In genomic region chr7:122803323-122803722, GRCh38 we compare ENCODE assay signal across 8 cellular contexts.
DNase-seq lines count a peak whose midpoint lies in the region; ATAC-seq and TF ChIP-seq lines count a peak whose summit lies in the region.

No MANE protein-coding gene starts in this region.

- H3K9me3 ChIP-seq in DND-41 (ENCODE audit: insufficient read depth, low read length, severe bottlenecking), result no peaks in the 10 kb centered on the region
- no peaks in the 10 kb centered on the region for H3K9me3 ChIP-seq in CD4-positive, alpha-beta memory T cell (ENCODE audit: control insufficient read depth in 1 of 2, low read length in 2 of 2)

- POLR2A ChIA-PET in activated CD4-positive, alpha-beta memory T cell treated with anti-CD3 and anti-CD28 coated beads, Interleukin-2, amount 10 ng/mL, durations not matched to agents 7 days and 5 days (lab: Charles Lee), result no interaction called here
- POLR2A ChIA-PET in CD4-positive, alpha-beta memory T cell (lab: Charles Lee; ENCODE audit: partially characterized antibody), result no interaction called here

- intact Hi-C loops in CD4-positive, alpha-beta memory T cell (cut with micrococcal nuclease), result no loop called here

- no peaks in the 10 kb centered on the region for H3K27me3 Mint-ChIP-seq in activated CD4-positive, alpha-beta memory T cell treated with anti-CD3 and anti-CD28 coated beads, Interleukin-2, amount 10 ng/mL, durations not matched to agents 7 days and 5 days
- no peaks in the 10 kb centered on the region for H3K27me3 Mint-ChIP-seq in CD4-positive, alpha-beta memory T cell

- no peaks in the 10 kb centered on the region for H3K4me1 ChIP-seq in DND-41 (ENCODE audit: insufficient read depth, low read length)
- H3K4me1 ChIP-seq in KMS-11 (ENCODE audit: low read depth, poor library complexity, severe bottlenecking), result peaks cover 8% of the 10 kb centered on the region
- no peaks in the 10 kb centered on the region for H3K4me1 ChIP-seq in CD4-positive, alpha-beta memory T cell (ENCODE audit: insufficient read depth, low read length)

- no peaks in the 10 kb centered on the region for H3K36me3 Mint-ChIP-seq in activated CD4-positive, alpha-beta memory T cell treated with anti-CD3 and anti-CD28 coated beads, Interleukin-2, amount 10 ng/mL, durations not matched to agents 7 days and 5 days (ENCODE audit: low read depth)
- H3K36me3 Mint-ChIP-seq in CD4-positive, alpha-beta memory T cell, result no peaks in the 10 kb centered on the region

- H3K27me3 ChIP-seq in DND-41 (ENCODE audit: insufficient read depth, low read length, poor library complexity), result no peaks in the 10 kb centered on the region
- no peaks in the 10 kb centered on the region for H3K27me3 ChIP-seq in KMS-11 (ENCODE audit: insufficient read depth, low read depth)
- no peaks in the 10 kb centered on the region for H3K27me3 ChIP-seq in CD4-positive, alpha-beta memory T cell (ENCODE audit: insufficient read depth, low read length)

- no peak overlapping the region for H3K4me3 Mint-ChIP-seq in activated CD4-positive, alpha-beta memory T cell treated with anti-CD3 and anti-CD28 coated beads, Interleukin-2, amount 10 ng/mL, durations not matched to agents 7 days and 5 days
- no peak overlapping the region for H3K4me3 Mint-ChIP-seq in CD4-positive, alpha-beta memory T cell

- CTCF ChIA-PET in activated CD4-positive, alpha-beta memory T cell treated with anti-CD3 and anti-CD28 coated beads, Interleukin-2, amount 10 ng/mL, durations not matched to agents 7 days and 5 days (lab: Charles Lee), result no interaction called here
- CTCF ChIA-PET in CD4-positive, alpha-beta memory T cell (lab: Charles Lee; ENCODE audit: partially characterized antibody), result no interaction called here

- H3K27ac ChIP-seq in DND-41 (ENCODE audit: low read length) (no peak overlapping the region), KMS-11 (no peak overlapping the region)
- no peak overlapping the region for H3K27ac ChIP-seq in CD4-positive, alpha-beta memory T cell (ENCODE audit: low read depth, low read length)

- H3K4me2 ChIP-seq in DND-41 (ENCODE audit: insufficient read depth, low read length) (no peak overlapping the region), KMS-11 (no peak overlapping the region)

- H3K4me3 ChIP-seq in DND-41 (ENCODE audit: low read depth in 1 of 2, low read length in 2 of 2) (no peak overlapping the region), KMS-11 (IDR thresholded peaks at IDR 0.05; ENCODE audit: insufficient read depth, low read depth, low read length) (no peak overlapping the region), cardiac fibroblast (replicated peaks in 1 of 2; ENCODE audit: low read depth in 2 of 2, low read length in 2 of 2) (no peak overlapping the region)
- H3K4me3 ChIP-seq in CD4-positive, alpha-beta memory T cell (ENCODE audit: low read length in 2 of 2), result no peak overlapping the region

- H3K27ac Mint-ChIP-seq in activated CD4-positive, alpha-beta memory T cell treated with anti-CD3 and anti-CD28 coated beads, Interleukin-2, amount 10 ng/mL, durations not matched to agents 7 days and 5 days, result no peak overlapping the region
- no peak overlapping the region for H3K27ac Mint-ChIP-seq in CD4-positive, alpha-beta memory T cell

- ATAC-seq in DND-41 (ENCODE audit: insufficient read depth, low read depth), result no peak

- H3K9ac ChIP-seq in DND-41 (ENCODE audit: low read depth, low read length) (no peak overlapping the region), KMS-11 (no peak overlapping the region)

- H3K79me2 ChIP-seq in DND-41 (ENCODE audit: insufficient read depth, low read length) (no peaks in the 10 kb centered on the region), KMS-11 (ENCODE audit: insufficient read depth, low read depth) (no peaks in the 10 kb centered on the region)

- no peaks in the 10 kb centered on the region for H3K9me3 Mint-ChIP-seq in activated CD4-positive, alpha-beta memory T cell treated with anti-CD3 and anti-CD28 coated beads, Interleukin-2, amount 10 ng/mL, durations not matched to agents 7 days and 5 days
- H3K9me3 Mint-ChIP-seq in CD4-positive, alpha-beta memory T cell, result peaks cover 0 to 2% (median 0%) of the 10 kb centered on the region in 8 donors

- DNase-seq in DND-41 (no peak), cardiac fibroblast (ENCODE audit: low read depth in 2 of 2) (peak; percentile 58 to 77), lung microvascular endothelial cell (ENCODE audit: low read depth in 2 of 2) (peak; percentile 68 to 81), AG08395 (ENCODE audit: low spot score) (no peak), cortex of kidney (lab: John Stamatoyannopoulos, UW) (no peak)
- no peak for DNase-seq in activated CD4-positive, alpha-beta memory T cell treated with anti-CD3 and anti-CD28 coated beads, Interleukin-2, amount 10 ng/mL, durations not matched to agents 7 days and 5 days
- no peak for DNase-seq in CD4-positive, alpha-beta memory T cell

- H2AFZ ChIP-seq in DND-41 (ENCODE audit: low read depth, low read length), result no peak overlapping the region
- H2AFZ ChIP-seq in KMS-11 (ENCODE audit: low read depth), result no peak overlapping the region

- H4K20me1 ChIP-seq in DND-41 (ENCODE audit: insufficient read depth, low read length), result no peaks in the 10 kb centered on the region
- no peaks in the 10 kb centered on the region for H4K20me1 ChIP-seq in KMS-11 (ENCODE audit: insufficient read depth)

- TF ChIP-seq CTCF in DND-41 (IDR thresholded peaks at IDR 0.05; ENCODE audit: borderline replicate concordance, extremely low read depth, low read length, poor library complexity, severe bottlenecking) (peak; percentile 30), KMS-11 (conservative IDR thresholded peaks at IDR 0.05; ENCODE audit: low read depth, low read length) (0 out of 2 replicates have a peak, but pooled peaks have one; percentile 39), cardiac fibroblast (IDR thresholded peaks at IDR 0.05; ENCODE audit: low read depth, low read length) (peak; percentile 71)

- no peaks in the 10 kb centered on the region for H3K4me1 Mint-ChIP-seq in activated CD4-positive, alpha-beta memory T cell treated with anti-CD3 and anti-CD28 coated beads, Interleukin-2, amount 10 ng/mL, durations not matched to agents 7 days and 5 days
- peaks cover 0 to 4% (median 0%) of the 10 kb centered on the region in 4 donors for H3K4me1 Mint-ChIP-seq in CD4-positive, alpha-beta memory T cell

- H3K36me3 ChIP-seq in DND-41 (ENCODE audit: insufficient read depth, low read length), result no peaks in the 10 kb centered on the region
- H3K36me3 ChIP-seq in KMS-11 (ENCODE audit: insufficient read depth), result no peaks in the 10 kb centered on the region
- no peaks in the 10 kb centered on the region for H3K36me3 ChIP-seq in CD4-positive, alpha-beta memory T cell (ENCODE audit: insufficient read depth, low read length)

Comparison
In these comparisons a context has a peak if more than half of its experiments do, and no peak if none do; other contexts are left out.
1. DNase-seq: peak in cardiac fibroblast (2 of 2) and lung microvascular endothelial cell (2 of 2); none in DND-41 (single experiment), activated CD4-positive, alpha-beta memory T cell treated with anti-CD3 and anti-CD28 coated beads, Interleukin-2, amount 10 ng/mL, durations not matched to agents 7 days and 5 days (single experiment), AG08395 (single experiment), CD4-positive, alpha-beta memory T cell (0 of 5) and cortex of kidney (single experiment).
2. Peak in every context shown above with its lines, with median percentiles within 50 percentile points of each other: CTCF ChIP-seq.